1 cellular context compared by ENCODE assay signal in genomic region chr20:33490023-33490933, GRCh38.
TF ChIP-seq lines count a peak whose summit lies in the region.

TSS of gene CBFA2T2 (plus strand) at chr20:33490096. CDS start at chr20:33490268, 172 bp downstream.

TF ChIP-seq in IMR-90, 13 proteins besides CTCF, POLR2A, EP300 and RAD21 (continued from another document):
- TF ChIP-seq ELK1 (IDR thresholded peaks at IDR 0.05; ENCODE audit: borderline replicate concordance, low read depth, low read length), result no peak
- no peak for TF ChIP-seq CEBPB (IDR thresholded peaks at IDR 0.05; ENCODE audit: low read depth, low read length)
- TF ChIP-seq CHD1 (IDR thresholded peaks at IDR 0.05; ENCODE audit: low read depth, low read length), result no peak
- TF ChIP-seq MAFK (IDR thresholded peaks at IDR 0.05; ENCODE audit: low read depth, low read length), result no peak
- peak; percentile 39 for TF ChIP-seq RCOR1 (IDR thresholded peaks at IDR 0.05; ENCODE audit: insufficient replicate concordance, low read length)
- no peak for TF ChIP-seq MAZ (IDR thresholded peaks at IDR 0.05; ENCODE audit: borderline replicate concordance, low read depth, low read length)
